ENCODE assay signal across 23 cellular contexts in the genomic region with DNA sequence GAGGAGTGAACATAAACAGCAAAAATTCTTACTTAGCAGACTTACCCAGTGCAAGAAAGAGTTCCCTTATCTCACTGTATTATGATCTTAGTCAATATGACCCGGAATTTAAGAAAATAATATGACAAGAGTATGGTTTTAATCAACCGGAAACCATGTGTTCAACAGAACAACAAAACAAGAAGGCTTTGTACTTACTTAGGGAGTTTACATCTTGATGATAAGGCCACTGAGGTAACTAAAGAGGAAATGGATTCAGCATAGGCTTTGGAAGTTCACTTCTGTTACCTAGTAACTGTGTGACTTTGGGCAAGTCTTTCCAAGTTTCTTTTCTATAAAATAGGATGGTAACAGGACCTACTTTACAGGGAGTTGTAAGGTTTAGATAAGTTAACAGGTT. TPM values are rescaled to one million over a fixed set of nuclear protein-coding genes. Genes with fewer than 3 reads are reported as not detected.
DNase-seq lines count a peak whose midpoint lies in the region; TF ChIP-seq lines count a peak whose summit lies in the region.
"Had no signal": no experiment of that assay in that cellular context is flagged by ENCODE, and none has a peak within 500 bp of the region (broad histone marks: within the 10 kb centered on the region; RNA-seq: fewer than 3 reads in every experiment).

No MANE protein-coding gene starts in this region.

- peaks cover 8% of the 10 kb centered on the region for H3K4me1 ChIP-seq in effector memory CD4-positive, alpha-beta T cell (ENCODE audit: control insufficient read depth, insufficient read depth, low read length, poor library complexity, severe bottlenecking)
- peaks cover 16 to 37% of the 10 kb centered on the region in 2 donors for H3K4me1 ChIP-seq in muscle layer of duodenum (ENCODE audit: control insufficient read depth in 1 of 2, insufficient read depth in 2 of 2, low read length in 2 of 2)
- peaks cover 0 to 28% (median 0%) of the 10 kb centered on the region in 4 donors for H3K4me1 ChIP-seq in tibial nerve

- no peak for TF ChIP-seq CTCF in tibial nerve (IDR thresholded peaks at IDR 0.05)

- H3K27me3 ChIP-seq in effector memory CD4-positive, alpha-beta T cell (replicated peaks; ENCODE audit: control insufficient read depth, insufficient read depth, low read length, poor library complexity, severe bottlenecking) = no peaks in the 10 kb centered on the region
- H3K27me3 ChIP-seq in muscle layer of duodenum (ENCODE audit: low read depth, low read length) (no peaks in the 10 kb centered on the region), tibial nerve (no peaks in the 10 kb centered on the region)
- H3K27me3 ChIP-seq: cardiac muscle cell had no signal

- no peak for TF ChIP-seq EP300 in tibial nerve (IDR thresholded peaks at IDR 0.05)

- DNase-seq in NCI-H82 (lab: John Stamatoyannopoulos, UW) (peak; percentile 6), NCI-H82 treated with DMSO at 0.1 percent for 48 hours (lab: John Stamatoyannopoulos, UW; ENCODE audit: unreplicated experiment) (no peak), tibial nerve (ENCODE audit: low spot score in 2 of 2) (no peak), NCI-H526 (lab: John Stamatoyannopoulos, UW) (no peak), SKM-1 (lab: John Stamatoyannopoulos, UW; ENCODE audit: unreplicated experiment) (no peak), RPMI8226 (no peak)
- DNase-seq in effector memory CD4-positive, alpha-beta T cell = no peak
- DNase-seq: activated CD4-positive, alpha-beta T cell treated with anti-CD3 and anti-CD28 coated beads, Interleukin-2, amount 10 ng/mL, durations not matched to agents 7 days and 5 days; activated naive CD8-positive, alpha-beta T cell treated with anti-CD3 and anti-CD28 coated beads, Interleukin-2, amount 10 ng/mL, durations not matched to agents 7 days and 5 days; activated T-cell treated with anti-CD3 and anti-CD28 coated beads, Interleukin-2, amount 50 U/mL, for 24 hours; C1 segment of cervical spinal cord; DND-41; GM23248; KBM-7; kidney glomerular epithelial cell; naive B cell; NCI-H1417; NCI-H2171 treated with DMSO at 0.1 percent for 48 hours; psoas muscle; SHP77 treated with DMSO at 0.1 percent for 48 hours had no signal

- H3K36me3 ChIP-seq in effector memory CD4-positive, alpha-beta T cell (ENCODE audit: control insufficient read depth, insufficient read depth, low read length) = no peaks in the 10 kb centered on the region
- H3K36me3 ChIP-seq in muscle layer of duodenum (ENCODE audit: control insufficient read depth in 1 of 2, insufficient read depth in 2 of 2, low read length in 2 of 2) (no peaks in the 10 kb centered on the region), tibial nerve (no peaks in the 10 kb centered on the region)
- H3K36me3 ChIP-seq: cardiac muscle cell had no signal

- H3K27ac ChIP-seq in effector memory CD4-positive, alpha-beta T cell (ENCODE audit: insufficient read depth, low read length, poor library complexity, severe bottlenecking) = peak overlapping the region; percentile 20
- H3K27ac ChIP-seq in muscle layer of duodenum (ENCODE audit: low read length) (peak overlapping the region; percentile 79), tibial nerve (peak overlapping the region in 3 of 4 donors; percentile 6 to 74 (median 58))
- H3K27ac ChIP-seq: 22Rv1, cardiac muscle cell, GM23248, psoas muscle had no signal

- 33 to 44% methylated on average over 2 of the region's 2 CpGs for WGBS in tibial nerve, 2 donors

- H3K9me3 ChIP-seq in effector memory CD4-positive, alpha-beta T cell (ENCODE audit: control insufficient read depth, low read length) = no peaks in the 10 kb centered on the region
- H3K9me3 ChIP-seq in muscle layer of duodenum (ENCODE audit: control insufficient read depth in 1 of 2, low read length in 2 of 2) (no peaks in the 10 kb centered on the region), tibial nerve (no peaks in the 10 kb centered on the region)
- H3K9me3 ChIP-seq: psoas muscle had no signal

- no peak for TF ChIP-seq POLR2A in tibial nerve (IDR thresholded peaks at IDR 0.05)

- H3K4me3 ChIP-seq in effector memory CD4-positive, alpha-beta T cell (ENCODE audit: insufficient read depth, low read depth, low read length, poor library complexity, severe bottlenecking) = no peak overlapping the region
- no peak overlapping the region for H3K4me3 ChIP-seq in muscle layer of duodenum (ENCODE audit: low read depth in 1 of 2, low read length in 2 of 2)
- no peak overlapping the region for H3K4me3 ChIP-seq in tibial nerve
- H3K4me3 ChIP-seq: cardiac muscle cell, GM23248, psoas muscle had no signal

RNA-seq across cellular contexts. Expression of a gene that starts 7.4 kb away (rescaled TPM):
- total RNA-seq in tibial nerve = 10 to 100 TPM; 18.4 to 32.2 (median 20.9) TPM

RNA-seq across cellular contexts. Expression of a gene that starts 30.6 kb away (rescaled TPM):
- total RNA-seq in tibial nerve = 100 to 1,000 TPM; 340 to 708 (median 458) TPM

Comparison
In these comparisons a context has a peak if more than half of its experiments do, and no peak if none do; other contexts are left out.
1. H3K27ac ChIP-seq: peak in every context shown above with its lines; median percentile 79 in muscle layer of duodenum; 58 in tibial nerve; 20 in effector memory CD4-positive, alpha-beta T cell.